ENCODE assay signal across 41 cellular contexts in the genomic region with DNA sequence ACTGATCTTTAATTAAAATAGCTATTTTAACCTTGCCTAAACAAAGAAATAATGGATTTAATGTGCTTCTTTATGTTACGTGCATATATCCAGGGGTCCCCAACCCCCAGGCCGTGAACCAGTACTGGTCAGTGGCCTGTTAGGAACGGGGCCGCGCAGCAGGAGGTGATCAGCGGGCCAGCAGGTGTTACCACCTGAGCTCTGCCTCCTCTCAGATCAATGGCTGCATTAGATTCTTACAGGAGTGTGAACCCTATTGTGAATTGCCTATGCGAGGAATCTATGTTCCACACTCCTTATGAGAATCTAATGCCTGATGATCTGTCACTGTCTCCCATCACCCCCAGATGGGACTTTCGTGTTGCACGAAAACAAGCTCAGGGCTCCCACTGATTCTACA. TPM values are rescaled to one million over a fixed set of nuclear protein-coding genes. Genes with fewer than 3 reads are reported as not detected.
"Had no signal": no experiment of that assay in that cellular context is flagged by ENCODE, and none has a peak within 500 bp of the region (broad histone marks: within the 10 kb centered on the region; RNA-seq: fewer than 3 reads in every experiment).

No MANE protein-coding gene starts in this region.

- H3K4me3 ChIP-seq: adrenal gland, ascending aorta, body of pancreas, breast epithelium, cardiac muscle cell had no signal

- H3K27ac Mint-ChIP-seq: activated naive CD4-positive, alpha-beta T cell treated with anti-CD3 and anti-CD28 coated beads for 36 hours; activated naive CD4-positive, alpha-beta T cell treated with anti-CD3 and anti-CD28 coated beads, Interleukin-2, amount 10 ng/mL, durations not matched to agents 7 days and 5 days; activated naive CD4-positive, alpha-beta T cell treated with anti-CD3 and anti-CD28 coated beads, Interleukin-2, amount 50 U/mL, for 24 hours; activated naive CD4-positive, alpha-beta T cell treated with anti-CD3 and anti-CD28 coated beads, Interleukin-2, amount 50 U/mL, for 72 hours; activated naive CD8-positive, alpha-beta T cell; activated naive CD8-positive, alpha-beta T cell treated with anti-CD3 and anti-CD28 coated beads for 36 hours; activated naive CD8-positive, alpha-beta T cell treated with anti-CD3 and anti-CD28 coated beads, Interleukin-2, amount 10 ng/mL, durations not matched to agents 7 days and 5 days; activated naive CD8-positive, alpha-beta T cell treated with anti-CD3 and anti-CD28 coated beads, Interleukin-2, amount 50 U/mL, for 24 hours; activated T-cell treated with anti-CD3 and anti-CD28 coated beads, Interleukin-2, amount 50 U/mL, for 24 hours; activated T-cell treated with anti-CD3 and anti-CD28 coated beads, Interleukin-2, amount 50 U/mL, for 72 hours; activated T-helper 1 cell treated with anti-CD3 and anti-CD28 coated beads, Interleukin-12 subunit alpha, Interleukin-12 subunit beta, Interleukin-2, Interleukin-4 antibody, amounts not matched to agents 30 ng/mL and 10 ng/mL and 1 ng/mL, durations not matched to agents 14 hours and 24 hours and 36 hours; activated T-helper 17 cell treated with anti-CD3 and anti-CD28 coated beads, Interleukin-2, amount 50 U/mL, for 72 hours; activated T-helper 2 cell treated with anti-CD3 and anti-CD28 coated beads, Interferon-gamma antibody, Interleukin-2, Interleukin-4, amounts not matched to agents 10 μg/mL and 5 μg/mL and 100 μg/mL, durations not matched to agents 14 hours and 24 hours and 36 hours; brain had no signal

- H3K4me1 Mint-ChIP-seq: activated naive CD4-positive, alpha-beta T cell treated with anti-CD3 and anti-CD28 coated beads, Interleukin-2, amount 10 ng/mL, durations not matched to agents 7 days and 5 days; activated naive CD4-positive, alpha-beta T cell treated with anti-CD3 and anti-CD28 coated beads, Interleukin-2, amount 50 U/mL, for 24 hours; activated naive CD8-positive, alpha-beta T cell treated with anti-CD3 and anti-CD28 coated beads, Interleukin-2, amount 50 U/mL, for 24 hours; activated T-helper 17 cell treated with anti-CD3 and anti-CD28 coated beads, Interleukin-2, amount 50 U/mL, for 72 hours; central memory CD8-positive, alpha-beta T cell had no signal

- H3K4me3 Mint-ChIP-seq: activated naive CD4-positive, alpha-beta T cell treated with anti-CD3 and anti-CD28 coated beads for 36 hours; activated naive CD4-positive, alpha-beta T cell treated with anti-CD3 and anti-CD28 coated beads, Interleukin-2, amount 10 ng/mL, durations not matched to agents 7 days and 5 days; activated naive CD4-positive, alpha-beta T cell treated with anti-CD3 and anti-CD28 coated beads, Interleukin-2, amount 50 U/mL, for 24 hours; activated naive CD8-positive, alpha-beta T cell; activated naive CD8-positive, alpha-beta T cell treated with anti-CD3 and anti-CD28 coated beads for 36 hours; activated naive CD8-positive, alpha-beta T cell treated with anti-CD3 and anti-CD28 coated beads, Interleukin-2, amount 10 ng/mL, durations not matched to agents 7 days and 5 days; activated naive CD8-positive, alpha-beta T cell treated with anti-CD3 and anti-CD28 coated beads, Interleukin-2, amount 50 U/mL, for 24 hours; activated T-cell treated with anti-CD3 and anti-CD28 coated beads, Interleukin-2, amount 50 U/mL, for 24 hours; activated T-cell treated with anti-CD3 and anti-CD28 coated beads, Interleukin-2, amount 50 U/mL, for 4 hours; activated T-cell treated with anti-CD3 and anti-CD28 coated beads, Interleukin-2, amount 50 U/mL, for 72 hours; activated T-helper 1 cell treated with anti-CD3 and anti-CD28 coated beads, Interleukin-12 subunit alpha, Interleukin-12 subunit beta, Interleukin-2, Interleukin-4 antibody, amounts not matched to agents 30 ng/mL and 10 ng/mL and 1 ng/mL, durations not matched to agents 14 hours and 24 hours and 36 hours; activated T-helper 17 cell treated with anti-CD3 and anti-CD28 coated beads, Interleukin-2, amount 50 U/mL, for 72 hours; brain; central memory CD8-positive, alpha-beta T cell had no signal

- H3K36me3 Mint-ChIP-seq: activated naive CD4-positive, alpha-beta T cell treated with anti-CD3 and anti-CD28 coated beads, Interleukin-2, amount 10 ng/mL, durations not matched to agents 7 days and 5 days; activated naive CD4-positive, alpha-beta T cell treated with anti-CD3 and anti-CD28 coated beads, Interleukin-2, amount 50 U/mL, for 24 hours; activated naive CD4-positive, alpha-beta T cell treated with anti-CD3 and anti-CD28 coated beads, Interleukin-2, amount 50 U/mL, for 72 hours; activated naive CD8-positive, alpha-beta T cell; activated naive CD8-positive, alpha-beta T cell treated with anti-CD3 and anti-CD28 coated beads for 36 hours; activated naive CD8-positive, alpha-beta T cell treated with anti-CD3 and anti-CD28 coated beads, Interleukin-2, amount 10 ng/mL, durations not matched to agents 7 days and 5 days; brain had no signal

- H3K9me3 Mint-ChIP-seq: activated naive CD4-positive, alpha-beta T cell treated with anti-CD3 and anti-CD28 coated beads for 36 hours; activated naive CD4-positive, alpha-beta T cell treated with anti-CD3 and anti-CD28 coated beads, Interleukin-2, amount 10 ng/mL, durations not matched to agents 7 days and 5 days; activated naive CD4-positive, alpha-beta T cell treated with anti-CD3 and anti-CD28 coated beads, Interleukin-2, amount 50 U/mL, for 24 hours; activated naive CD4-positive, alpha-beta T cell treated with anti-CD3 and anti-CD28 coated beads, Interleukin-2, amount 50 U/mL, for 72 hours; activated naive CD8-positive, alpha-beta T cell treated with anti-CD3 and anti-CD28 coated beads for 36 hours; activated naive CD8-positive, alpha-beta T cell treated with anti-CD3 and anti-CD28 coated beads, Interleukin-2, amount 10 ng/mL, durations not matched to agents 7 days and 5 days; activated naive CD8-positive, alpha-beta T cell treated with anti-CD3 and anti-CD28 coated beads, Interleukin-2, amount 50 U/mL, for 24 hours; activated T-cell treated with anti-CD3 and anti-CD28 coated beads, Interleukin-2, amount 50 U/mL, for 24 hours; activated T-cell treated with anti-CD3 and anti-CD28 coated beads, Interleukin-2, amount 50 U/mL, for 4 hours; activated T-cell treated with anti-CD3 and anti-CD28 coated beads, Interleukin-2, amount 50 U/mL, for 72 hours; activated T-helper 1 cell treated with anti-CD3 and anti-CD28 coated beads, Interleukin-12 subunit alpha, Interleukin-12 subunit beta, Interleukin-2, Interleukin-4 antibody, amounts not matched to agents 30 ng/mL and 10 ng/mL and 1 ng/mL, durations not matched to agents 14 hours and 24 hours and 36 hours; activated T-helper 17 cell treated with anti-CD3 and anti-CD28 coated beads, Interleukin-2, amount 50 U/mL, for 72 hours; activated T-helper 2 cell treated with anti-CD3 and anti-CD28 coated beads, Interferon-gamma antibody, Interleukin-2, Interleukin-4, amounts not matched to agents 10 μg/mL and 5 μg/mL and 100 μg/mL, durations not matched to agents 14 hours and 24 hours and 36 hours; brain; central memory CD8-positive, alpha-beta T cell had no signal

- H3K9me3 ChIP-seq: adrenal gland, ascending aorta, body of pancreas, breast epithelium had no signal

- DNase-seq: activated effector memory CD4-positive, alpha-beta T cell treated with anti-CD3 and anti-CD28 coated beads, Interleukin-2, amount 50 U/mL, for 16 hours; activated effector memory CD4-positive, alpha-beta T cell treated with Interleukin-2 at 50 U/mL for 16 hours; activated gamma-delta T cell; activated gamma-delta T cell treated with Interleukin-2 at 50 U/mL for 16 hours; activated naive CD4-positive, alpha-beta T cell; activated naive CD4-positive, alpha-beta T cell treated with anti-CD3 and anti-CD28 coated beads for 36 hours; activated naive CD4-positive, alpha-beta T cell treated with anti-CD3 and anti-CD28 coated beads, Interleukin-2, amount 10 ng/mL, durations not matched to agents 7 days and 5 days; activated naive CD4-positive, alpha-beta T cell treated with anti-CD3 and anti-CD28 coated beads, Interleukin-2, amount 50 U/mL, for 16 hours; activated naive CD4-positive, alpha-beta T cell treated with Interleukin-2 at 50 U/mL for 16 hours; activated naive CD8-positive, alpha-beta T cell treated with anti-CD3 and anti-CD28 coated beads for 36 hours; activated naive CD8-positive, alpha-beta T cell treated with anti-CD3 and anti-CD28 coated beads, Interleukin-2, amount 10 ng/mL, durations not matched to agents 7 days and 5 days; activated naive CD8-positive, alpha-beta T cell treated with anti-CD3 and anti-CD28 coated beads, Interleukin-2, amount 50 U/mL, for 24 hours; activated T-cell treated with anti-CD3 and anti-CD28 coated beads, Interleukin-2, amount 50 U/mL, for 24 hours; activated T-cell treated with anti-CD3 and anti-CD28 coated beads, Interleukin-2, amount 50 U/mL, for 4 hours; activated T-cell treated with anti-CD3 and anti-CD28 coated beads, Interleukin-2, amount 50 U/mL, for 48 hours; activated T-cell treated with anti-CD3 and anti-CD28 coated beads, Interleukin-2, amount 50 U/mL, for 72 hours; adrenal gland; amniotic stem cell; amygdala; anterior cingulate cortex; aorta; body of pancreas; brain microvascular endothelial cell; caudate nucleus; central memory CD4-positive, alpha-beta T cell; cerebellar nuclear complex had no signal

- H3K4me1 ChIP-seq: adrenal gland, ascending aorta, body of pancreas, breast epithelium had no signal

- FAIRE-seq: astrocyte, bronchial epithelial cell had no signal

- ATAC-seq: activated naive CD4-positive, alpha-beta T cell treated with anti-CD3 and anti-CD28 coated beads, Interleukin-2, amount 50 U/mL, for 72 hours; activated naive CD8-positive, alpha-beta T cell treated with anti-CD3 and anti-CD28 coated beads, Interleukin-2, amount 50 U/mL, for 24 hours; activated T-cell treated with anti-CD3 and anti-CD28 coated beads, Interleukin-2, amount 50 U/mL, for 4 hours; activated T-cell treated with anti-CD3 and anti-CD28 coated beads, Interleukin-2, amount 50 U/mL, for 72 hours; activated T-helper 17 cell treated with anti-CD3 and anti-CD28 coated beads, Interleukin-2, amount 50 U/mL, for 72 hours; body of pancreas had no signal

- H3K27ac ChIP-seq: adrenal gland, ascending aorta, body of pancreas, brain microvascular endothelial cell, breast epithelium, cardiac muscle cell had no signal

RNA-seq across cellular contexts. Expression of gene CYP24A1, which starts 8.8 kb away (rescaled TPM):
- total RNA-seq: activated naive CD4-positive, alpha-beta T cell treated with anti-CD3 and anti-CD28 coated beads for 36 hours; activated naive CD4-positive, alpha-beta T cell treated with anti-CD3 and anti-CD28 coated beads, Interleukin-2, amount 50 U/mL, for 72 hours; activated naive CD8-positive, alpha-beta T cell treated with anti-CD3 and anti-CD28 coated beads for 36 hours; activated T-cell treated with anti-CD3 and anti-CD28 coated beads, Interleukin-2, amount 50 U/mL, for 4 hours; activated T-cell treated with anti-CD3 and anti-CD28 coated beads, Interleukin-2, amount 50 U/mL, for 72 hours; activated T-helper 1 cell treated with anti-CD3 and anti-CD28 coated beads, Interleukin-12 subunit alpha, Interleukin-12 subunit beta, Interleukin-2, Interleukin-4 antibody, amounts not matched to agents 30 ng/mL and 10 ng/mL and 1 ng/mL, durations not matched to agents 14 hours and 24 hours and 36 hours; activated T-helper 2 cell treated with anti-CD3 and anti-CD28 coated beads, Interferon-gamma antibody, Interleukin-2, Interleukin-4, amounts not matched to agents 10 μg/mL and 5 μg/mL and 100 μg/mL, durations not matched to agents 14 hours and 24 hours and 36 hours; adrenal gland; aorta; ascending aorta; body of pancreas; cardiac muscle cell; cardiac septum; chondrocyte had no signal
- polyA plus RNA-seq: aorta, cardiac muscle cell had no signal
